ENCODE assay signal across 15 cellular contexts in the genomic region with DNA sequence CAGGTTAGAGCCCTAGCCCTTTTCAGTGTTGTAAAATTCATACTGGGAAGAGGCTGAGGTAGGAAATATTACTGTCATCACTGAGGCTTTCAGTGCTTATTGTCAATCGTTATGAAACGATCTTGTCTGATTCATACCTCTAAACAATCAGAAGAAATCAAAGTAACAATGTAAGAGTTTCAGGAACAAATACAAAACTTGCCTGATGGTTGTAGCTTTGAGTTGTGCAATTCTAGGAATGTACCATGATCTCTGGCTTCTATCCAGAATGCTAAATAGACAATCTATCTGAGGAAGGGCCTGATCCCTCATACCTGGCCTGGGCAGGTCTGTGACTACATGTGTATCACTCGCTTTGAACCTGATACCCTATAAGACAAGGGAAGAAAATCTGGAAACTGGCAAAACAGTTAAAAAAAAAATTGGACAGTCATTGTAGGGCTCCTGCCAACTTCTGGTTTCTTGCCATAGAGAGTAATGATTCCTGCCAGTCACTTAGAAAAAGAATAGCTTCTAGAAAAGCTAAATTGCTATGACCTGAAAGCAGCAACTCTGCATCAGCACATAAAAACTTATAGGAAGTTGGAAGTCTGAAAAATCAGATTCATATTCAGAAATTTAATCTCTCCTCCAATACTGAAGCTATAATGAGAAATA.
A peak's percentile ranks its signal among the peaks of the same experiment; 100 is the strongest.
DNase-seq lines count a peak whose midpoint lies in the region; ATAC-seq, FAIRE-seq and TF ChIP-seq lines count a peak whose summit lies in the region.
"Had no signal": no experiment of that assay in that cellular context is flagged by ENCODE, and none has a peak within 500 bp of the region (broad histone marks: within the 10 kb centered on the region; RNA-seq: fewer than 3 reads in every experiment).

No MANE protein-coding gene starts in this region.

- H3K4me3 ChIP-seq in astrocyte (ENCODE audit: insufficient read depth, low read depth, low read length), result no peak overlapping the region
- H3K4me3 ChIP-seq: neural progenitor cell had no signal

- H3K9ac ChIP-seq in astrocyte (ENCODE audit: low read length), result no peak overlapping the region
- H3K9ac ChIP-seq: neural progenitor cell had no signal

- H3K9me3 ChIP-seq in astrocyte (ENCODE audit: insufficient read depth, low read depth, low read length), result no peaks in the 10 kb centered on the region

- no peaks in the 10 kb centered on the region for H3K79me2 ChIP-seq in astrocyte (ENCODE audit: insufficient read depth, low read length)

- no peak overlapping the region for H3K27ac Mint-ChIP-seq in activated CD4-positive, alpha-beta T cell treated with anti-CD3 and anti-CD28 coated beads for 36 hours
- no peak overlapping the region for H3K27ac Mint-ChIP-seq in activated CD4-positive, alpha-beta T cell treated with anti-CD3 and anti-CD28 coated beads, Interleukin-2, amount 10 ng/mL, durations not matched to agents 24 days and 14 days
- H3K27ac Mint-ChIP-seq in astrocyte (ENCODE audit: unreplicated experiment), result no peak overlapping the region
- H3K27ac Mint-ChIP-seq in stimulated activated effector memory CD8-positive, alpha-beta T cell treated with anti-CD3 and anti-CD28 coated beads, Interleukin-12 subunit alpha, Interleukin-12 subunit beta, amount 100 ng/mL, for 72 hours, result no peak overlapping the region
- H3K27ac Mint-ChIP-seq: activated naive CD8-positive, alpha-beta T cell treated with anti-CD3 and anti-CD28 coated beads for 36 hours; neural progenitor cell; stimulated activated naive CD8-positive, alpha-beta T cell treated with anti-CD3 and anti-CD28 coated beads, Interleukin-15, Interleukin-2, amounts not matched to agents 100 ng/mL and 50 ng/mL, for 24 hours; T-helper 1 cell treated with Interleukin-12 subunit alpha and Interleukin-12 subunit beta and Interleukin-4 antibody, amounts not matched to agents 30 μg/mL and 1 μg/mL, for 36 hours had no signal

- ATAC-seq in activated CD4-positive, alpha-beta T cell treated with anti-CD3 and anti-CD28 coated beads for 36 hours, result peak; percentile 53
- ATAC-seq in foreskin keratinocyte (peak; percentile 91), HG02763 (IDR thresholded peaks at IDR 0.05; ENCODE audit: unreplicated experiment) (no peak)
- ATAC-seq in stimulated activated effector memory CD8-positive, alpha-beta T cell treated with anti-CD3 and anti-CD28 coated beads, Interleukin-12 subunit alpha, Interleukin-12 subunit beta, amount 100 ng/mL, for 72 hours, result peak; percentile 94

- intact Hi-C loops in activated CD4-positive, alpha-beta T cell treated with anti-CD3 and anti-CD28 coated beads for 36 hours (cut with DNase I, micrococcal nuclease), result no loop called here
- intact Hi-C loops in activated CD4-positive, alpha-beta T cell treated with anti-CD3 and anti-CD28 coated beads, Interleukin-2, amount 10 ng/mL, durations not matched to agents 24 days and 14 days (cut with micrococcal nuclease), result no loop called here

- H3K27me3 ChIP-seq in astrocyte (ENCODE audit: insufficient read depth, low read length) (no peaks in the 10 kb centered on the region), foreskin keratinocyte (no peaks in the 10 kb centered on the region)
- H3K27me3 ChIP-seq: neural progenitor cell had no signal

- CTCF ChIA-PET in activated CD4-positive, alpha-beta T cell treated with anti-CD3 and anti-CD28 coated beads for 36 hours (lab: Charles Lee), result interaction anchor here (0.7 to 1.4 kb wide), 3 partner anchors 29 to 173 kb away, joined by 3 to 5 read pairs (median 3); no protein-coding TSS in a partner anchor

- no peaks in the 10 kb centered on the region for H3K9me3 Mint-ChIP-seq in activated CD4-positive, alpha-beta T cell treated with anti-CD3 and anti-CD28 coated beads for 36 hours (ENCODE audit: low read depth)
- no peaks in the 10 kb centered on the region for H3K9me3 Mint-ChIP-seq in activated CD4-positive, alpha-beta T cell treated with anti-CD3 and anti-CD28 coated beads, Interleukin-2, amount 10 ng/mL, durations not matched to agents 24 days and 14 days
- no peaks in the 10 kb centered on the region for H3K9me3 Mint-ChIP-seq in astrocyte (ENCODE audit: unreplicated experiment)
- no peaks in the 10 kb centered on the region for H3K9me3 Mint-ChIP-seq in stimulated activated effector memory CD8-positive, alpha-beta T cell treated with anti-CD3 and anti-CD28 coated beads, Interleukin-12 subunit alpha, Interleukin-12 subunit beta, amount 100 ng/mL, for 72 hours
- H3K9me3 Mint-ChIP-seq: activated naive CD8-positive, alpha-beta T cell treated with anti-CD3 and anti-CD28 coated beads for 36 hours; endodermal cell; neural progenitor cell; stimulated activated naive CD8-positive, alpha-beta T cell treated with anti-CD3 and anti-CD28 coated beads, Interleukin-15, Interleukin-2, amounts not matched to agents 100 ng/mL and 50 ng/mL, for 24 hours; T-helper 1 cell treated with Interleukin-12 subunit alpha and Interleukin-12 subunit beta and Interleukin-4 antibody, amounts not matched to agents 30 μg/mL and 1 μg/mL, for 36 hours had no signal

- no peak overlapping the region for H3K4me2 ChIP-seq in astrocyte (ENCODE audit: low read length)
- H3K4me2 ChIP-seq: neural progenitor cell had no signal

- no peaks in the 10 kb centered on the region for H3K36me3 Mint-ChIP-seq in activated CD4-positive, alpha-beta T cell treated with anti-CD3 and anti-CD28 coated beads for 36 hours (ENCODE audit: low read depth)
- H3K36me3 Mint-ChIP-seq in activated CD4-positive, alpha-beta T cell treated with anti-CD3 and anti-CD28 coated beads, Interleukin-2, amount 10 ng/mL, durations not matched to agents 24 days and 14 days (ENCODE audit: low read depth), result no peaks in the 10 kb centered on the region
- no peaks in the 10 kb centered on the region for H3K36me3 Mint-ChIP-seq in astrocyte (ENCODE audit: low read depth, unreplicated experiment)
- no peaks in the 10 kb centered on the region for H3K36me3 Mint-ChIP-seq in stimulated activated effector memory CD8-positive, alpha-beta T cell treated with anti-CD3 and anti-CD28 coated beads, Interleukin-12 subunit alpha, Interleukin-12 subunit beta, amount 100 ng/mL, for 72 hours
- H3K36me3 Mint-ChIP-seq: neural progenitor cell had no signal

- H3K4me1 ChIP-seq in astrocyte (ENCODE audit: insufficient read depth, low read length) (peaks cover 4% of the 10 kb centered on the region), foreskin keratinocyte (peaks cover 7% of the 10 kb centered on the region)
- H3K4me1 ChIP-seq: neural progenitor cell had no signal

- FAIRE-seq in astrocyte (lab: Jason Lieb, UNC), result peak; percentile 32

- no peak overlapping the region for H3K27ac ChIP-seq in astrocyte (ENCODE audit: low read depth, low read length)
- H3K27ac ChIP-seq in foreskin keratinocyte, result peak overlapping the region; percentile 41
- H3K27ac ChIP-seq: neural progenitor cell had no signal

- TF ChIP-seq CTCF in astrocyte (IDR thresholded peaks at IDR 0.05; ENCODE audit: insufficient read depth, low read depth, low read length) (no peak), foreskin keratinocyte (conservative IDR thresholded peaks at IDR 0.05) (no peak)

- H4K20me1 ChIP-seq in astrocyte (ENCODE audit: insufficient read depth, low read length), result no peaks in the 10 kb centered on the region

- no peak overlapping the region for H2AFZ ChIP-seq in astrocyte (ENCODE audit: low read depth, low read length)
- H2AFZ ChIP-seq: neural progenitor cell had no signal

- POLR2A ChIA-PET in activated CD4-positive, alpha-beta T cell treated with anti-CD3 and anti-CD28 coated beads for 36 hours (lab: Charles Lee), result interaction anchor here (0.6 to 0.7 kb wide), 5 partner anchors 9 to 146 kb away, joined by 3 to 7 read pairs (median 5); no protein-coding TSS in a partner anchor

- no peak overlapping the region for H3K4me3 Mint-ChIP-seq in activated CD4-positive, alpha-beta T cell treated with anti-CD3 and anti-CD28 coated beads for 36 hours
- no peak overlapping the region for H3K4me3 Mint-ChIP-seq in activated CD4-positive, alpha-beta T cell treated with anti-CD3 and anti-CD28 coated beads, Interleukin-2, amount 10 ng/mL, durations not matched to agents 24 days and 14 days
- H3K4me3 Mint-ChIP-seq in astrocyte (ENCODE audit: unreplicated experiment), result no peak overlapping the region
- H3K4me3 Mint-ChIP-seq in stimulated activated effector memory CD8-positive, alpha-beta T cell treated with anti-CD3 and anti-CD28 coated beads, Interleukin-12 subunit alpha, Interleukin-12 subunit beta, amount 100 ng/mL, for 72 hours, result peak overlapping the region; percentile 3
- H3K4me3 Mint-ChIP-seq: activated naive CD8-positive, alpha-beta T cell treated with anti-CD3 and anti-CD28 coated beads for 36 hours; endodermal cell; neural progenitor cell; stimulated activated naive CD8-positive, alpha-beta T cell treated with anti-CD3 and anti-CD28 coated beads, Interleukin-15, Interleukin-2, amounts not matched to agents 100 ng/mL and 50 ng/mL, for 24 hours; T-helper 1 cell treated with Interleukin-12 subunit alpha and Interleukin-12 subunit beta and Interleukin-4 antibody, amounts not matched to agents 30 μg/mL and 1 μg/mL, for 36 hours had no signal

- no peak for DNase-seq in activated CD4-positive, alpha-beta T cell treated with anti-CD3 and anti-CD28 coated beads for 36 hours
- DNase-seq in activated CD4-positive, alpha-beta T cell treated with anti-CD3 and anti-CD28 coated beads, Interleukin-2, amount 10 ng/mL, durations not matched to agents 24 days and 14 days, result no peak
- DNase-seq in astrocyte (ENCODE audit: low read depth) (peak; percentile 25), foreskin keratinocyte (peak; percentile 90 to 96), NCI-H2107 (lab: John Stamatoyannopoulos, UW) (no peak), nucleus accumbens (lab: John Stamatoyannopoulos, UW) (no peak)
- DNase-seq in stimulated activated effector memory CD8-positive, alpha-beta T cell treated with anti-CD3 and anti-CD28 coated beads, Interleukin-12 subunit alpha, Interleukin-12 subunit beta, amount 100 ng/mL, for 72 hours (ENCODE audit: low spot score in 2 of 2), result no peak
- DNase-seq: activated CD4-positive, alpha-beta T cell treated with anti-CD3 and anti-CD28 coated beads, Interleukin-2, amount 50 U/mL, for 4 hours; activated naive CD8-positive, alpha-beta T cell treated with anti-CD3 and anti-CD28 coated beads for 36 hours; endodermal cell; NCI-H1417 treated with DMSO at 0.1 percent for 48 hours had no signal

- no peaks in the 10 kb centered on the region for H3K27me3 Mint-ChIP-seq in activated CD4-positive, alpha-beta T cell treated with anti-CD3 and anti-CD28 coated beads for 36 hours
- no peaks in the 10 kb centered on the region for H3K27me3 Mint-ChIP-seq in activated CD4-positive, alpha-beta T cell treated with anti-CD3 and anti-CD28 coated beads, Interleukin-2, amount 10 ng/mL, durations not matched to agents 24 days and 14 days
- no peaks in the 10 kb centered on the region for H3K27me3 Mint-ChIP-seq in astrocyte (ENCODE audit: low read depth, unreplicated experiment)
- H3K27me3 Mint-ChIP-seq: activated naive CD8-positive, alpha-beta T cell treated with anti-CD3 and anti-CD28 coated beads for 36 hours; stimulated activated naive CD8-positive, alpha-beta T cell treated with anti-CD3 and anti-CD28 coated beads, Interleukin-15, Interleukin-2, amounts not matched to agents 100 ng/mL and 50 ng/mL, for 24 hours had no signal

- H3K4me1 Mint-ChIP-seq in activated CD4-positive, alpha-beta T cell treated with anti-CD3 and anti-CD28 coated beads for 36 hours, result peaks cover 14% of the 10 kb centered on the region
- peaks cover 8% of the 10 kb centered on the region for H3K4me1 Mint-ChIP-seq in activated CD4-positive, alpha-beta T cell treated with anti-CD3 and anti-CD28 coated beads, Interleukin-2, amount 10 ng/mL, durations not matched to agents 24 days and 14 days
- H3K4me1 Mint-ChIP-seq in astrocyte (ENCODE audit: low read depth, unreplicated experiment), result peaks cover 11% of the 10 kb centered on the region
- H3K4me1 Mint-ChIP-seq in stimulated activated effector memory CD8-positive, alpha-beta T cell treated with anti-CD3 and anti-CD28 coated beads, Interleukin-12 subunit alpha, Interleukin-12 subunit beta, amount 100 ng/mL, for 72 hours, result peaks cover 23% of the 10 kb centered on the region

- no peaks in the 10 kb centered on the region for H3K36me3 ChIP-seq in astrocyte (ENCODE audit: insufficient read depth, low read length)
- H3K36me3 ChIP-seq: neural progenitor cell had no signal

Comparison
In these comparisons a context has a peak if more than half of its experiments do, and no peak if none do; other contexts are left out.
1. DNase-seq: peak in astrocyte (single experiment) and foreskin keratinocyte (2 of 2); none in activated CD4-positive, alpha-beta T cell treated with anti-CD3 and anti-CD28 coated beads for 36 hours (single experiment), activated CD4-positive, alpha-beta T cell treated with anti-CD3 and anti-CD28 coated beads, Interleukin-2, amount 10 ng/mL, durations not matched to agents 24 days and 14 days (single experiment), stimulated activated effector memory CD8-positive, alpha-beta T cell treated with anti-CD3 and anti-CD28 coated beads, Interleukin-12 subunit alpha, Interleukin-12 subunit beta, amount 100 ng/mL, for 72 hours (0 of 2), NCI-H2107 (single experiment) and nucleus accumbens (0 of 56).